Comparison of ENCODE assay signal across 14 cellular contexts in the genomic region with DNA sequence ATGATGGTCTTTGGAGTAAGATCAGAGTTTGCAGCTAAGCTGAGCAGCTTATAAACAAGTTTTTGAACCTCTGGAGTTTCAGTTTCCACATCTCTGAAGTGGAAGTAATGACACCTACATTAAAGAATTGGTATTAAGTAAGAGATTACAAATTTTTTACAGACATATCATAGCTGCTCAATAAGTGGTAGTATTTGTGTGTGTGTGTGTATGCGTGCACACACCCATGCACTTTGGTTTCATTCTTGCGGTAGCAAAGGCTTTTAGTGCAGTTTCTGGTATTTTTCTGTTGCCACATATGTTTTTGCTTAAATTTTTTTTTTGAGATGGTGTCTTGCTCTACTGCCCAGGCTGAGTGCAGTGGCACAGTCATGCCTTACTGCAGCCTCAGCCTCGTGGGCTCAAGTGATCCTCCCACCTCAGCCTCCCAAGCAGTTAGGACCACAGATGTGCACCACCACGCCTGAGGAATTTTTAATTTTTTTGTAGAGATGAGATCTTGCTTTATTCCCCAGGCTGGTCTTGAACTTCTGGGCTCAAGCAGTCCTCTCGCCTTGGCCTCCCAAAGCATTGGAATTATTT. TPM values are rescaled to one million over a fixed set of nuclear protein-coding genes. Genes with fewer than 3 reads are reported as not detected.
DNase-seq lines count a peak whose midpoint lies in the region; ATAC-seq, FAIRE-seq and TF ChIP-seq lines count a peak whose summit lies in the region.
"Had no signal": no experiment of that assay in that cellular context is flagged by ENCODE, and none has a peak within 500 bp of the region (broad histone marks: within the 10 kb centered on the region; RNA-seq: fewer than 3 reads in every experiment).

No MANE protein-coding gene starts in this region.

- H3K27ac Mint-ChIP-seq in activated naive CD4-positive, alpha-beta T cell treated with anti-CD3 and anti-CD28 coated beads, Interleukin-2, amount 10 ng/mL, durations not matched to agents 7 days and 5 days, result peak overlapping the region; percentile 62
- peak overlapping the region; percentile 90 for H3K27ac Mint-ChIP-seq in T-helper 17 cell
- H3K27ac Mint-ChIP-seq in stimulated activated naive CD8-positive, alpha-beta T cell treated with anti-CD3 and anti-CD28 coated beads, Interleukin-15, amount 100 ng/mL, for 72 hours, result peak overlapping the region in 1 of 2 donors; percentile 34

- ATAC-seq in T-helper 17 cell, result no peak
- peak; percentile 2 for ATAC-seq in stimulated activated naive CD8-positive, alpha-beta T cell treated with anti-CD3 and anti-CD28 coated beads, Interleukin-15, amount 100 ng/mL, for 72 hours
- ATAC-seq in HG02642 (IDR thresholded peaks at IDR 0.05; ENCODE audit: poor library complexity, unreplicated experiment), result no peak
- ATAC-seq: foreskin keratinocyte had no signal

- H3K9me3 Mint-ChIP-seq in activated naive CD4-positive, alpha-beta T cell treated with anti-CD3 and anti-CD28 coated beads, Interleukin-2, amount 10 ng/mL, durations not matched to agents 7 days and 5 days, result no peaks in the 10 kb centered on the region
- H3K9me3 Mint-ChIP-seq in stimulated activated naive CD8-positive, alpha-beta T cell treated with anti-CD3 and anti-CD28 coated beads, Interleukin-15, amount 100 ng/mL, for 72 hours, result no peaks in the 10 kb centered on the region

- TF ChIP-seq CTCF in D721Med (IDR thresholded peaks at IDR 0.05; ENCODE audit: insufficient read depth, missing control alignments), result no peak

- H3K27me3 Mint-ChIP-seq in activated naive CD4-positive, alpha-beta T cell treated with anti-CD3 and anti-CD28 coated beads, Interleukin-2, amount 10 ng/mL, durations not matched to agents 7 days and 5 days, result peaks cover 4% of the 10 kb centered on the region
- H3K27me3 Mint-ChIP-seq in T-helper 17 cell, result no peaks in the 10 kb centered on the region
- H3K27me3 Mint-ChIP-seq in stimulated activated naive CD8-positive, alpha-beta T cell treated with anti-CD3 and anti-CD28 coated beads, Interleukin-15, amount 100 ng/mL, for 72 hours, result no peaks in the 10 kb centered on the region

- H3K36me3 Mint-ChIP-seq in activated naive CD4-positive, alpha-beta T cell treated with anti-CD3 and anti-CD28 coated beads, Interleukin-2, amount 10 ng/mL, durations not matched to agents 7 days and 5 days, result peaks cover 28% of the 10 kb centered on the region
- H3K36me3 Mint-ChIP-seq in T-helper 17 cell (ENCODE audit: low read depth), result no peaks in the 10 kb centered on the region

- no peak for FAIRE-seq in D721Med (lab: Jason Lieb, UNC)
- FAIRE-seq in GM12892 (lab: Jason Lieb, UNC), result no peak

- TF ChIP-seq POLR2A in GM12892 (IDR thresholded peaks at IDR 0.05; ENCODE audit: low read depth, low read length), result no peak

- H3K4me3 Mint-ChIP-seq in activated naive CD4-positive, alpha-beta T cell treated with anti-CD3 and anti-CD28 coated beads, Interleukin-2, amount 10 ng/mL, durations not matched to agents 7 days and 5 days, result peak overlapping the region; percentile 2
- H3K4me3 Mint-ChIP-seq in T-helper 17 cell, result peak overlapping the region; percentile 72
- H3K4me3 Mint-ChIP-seq in stimulated activated naive CD8-positive, alpha-beta T cell treated with anti-CD3 and anti-CD28 coated beads, Interleukin-15, amount 100 ng/mL, for 72 hours, result peak overlapping the region; percentile 63 to 87

- H3K4me1 Mint-ChIP-seq in activated naive CD4-positive, alpha-beta T cell treated with anti-CD3 and anti-CD28 coated beads, Interleukin-2, amount 10 ng/mL, durations not matched to agents 7 days and 5 days, result peaks cover 52% of the 10 kb centered on the region
- H3K4me1 Mint-ChIP-seq in T-helper 17 cell, result peaks cover 27% of the 10 kb centered on the region
- peaks cover 46% of the 10 kb centered on the region for H3K4me1 Mint-ChIP-seq in stimulated activated naive CD8-positive, alpha-beta T cell treated with anti-CD3 and anti-CD28 coated beads, Interleukin-15, amount 100 ng/mL, for 72 hours

- CTCF ChIA-PET in activated naive CD4-positive, alpha-beta T cell treated with anti-CD3 and anti-CD28 coated beads, Interleukin-2, amount 10 ng/mL, durations not matched to agents 7 days and 5 days (lab: Charles Lee), result interaction anchor here (0.6 to 1.0 kb wide), 2 partner anchors 53 to 187 kb away, joined by 3 read pairs; no protein-coding TSS in a partner anchor

- peak overlapping the region; percentile 20 for H3K27ac ChIP-seq in epithelial cell of prostate
- H3K27ac ChIP-seq: C4-2B, cardiac muscle cell, foreskin keratinocyte, SJSA1 had no signal

- no peaks in the 10 kb centered on the region for H3K9me3 ChIP-seq in T-helper 17 cell (ENCODE audit: control insufficient read depth, low read length, poor library complexity, severe bottlenecking)
- H3K9me3 ChIP-seq: MG63, SJSA1 had no signal

- no peak for DNase-seq in activated naive CD4-positive, alpha-beta T cell treated with anti-CD3 and anti-CD28 coated beads, Interleukin-2, amount 10 ng/mL, durations not matched to agents 7 days and 5 days
- no peak for DNase-seq in activated naive CD4-positive, alpha-beta T cell treated with Interleukin-2 at 50 U/mL for 16 hours
- DNase-seq in T-helper 17 cell, result no peak
- no peak for DNase-seq in epithelial cell of prostate (ENCODE audit: low read depth, low spot score)
- no peak for DNase-seq in stimulated activated naive CD8-positive, alpha-beta T cell treated with anti-CD3 and anti-CD28 coated beads, Interleukin-15, amount 100 ng/mL, for 72 hours
- DNase-seq in D721Med (ENCODE audit: insufficient read length, low spot score), result no peak
- DNase-seq in GM12892 (ENCODE audit: insufficient read length), result no peak
- DNase-seq: MG63, nucleus accumbens had no signal

RNA-seq across cellular contexts. Expression of gene NAA16, which starts 4.5 kb away (rescaled TPM):
- total RNA-seq in T-helper 17 cell, result 10 to 100 TPM; 38.3 to 41.5 TPM
- polyA plus RNA-seq in GM12892 (2012; ENCODE audit: missing spikeins), result 9.2 TPM

RNA-seq across cellular contexts. Expression of gene MTRF1, which starts 52.2 kb away (rescaled TPM):
- 10 to 100 TPM; 13.8 to 17.7 TPM for total RNA-seq in T-helper 17 cell
- polyA plus RNA-seq in GM12892 (2012; ENCODE audit: missing spikeins), result 25.7 TPM

Comparison
In these comparisons a context has a peak if more than half of its experiments do, and no peak if none do; other contexts are left out.
1. H3K4me3 Mint-ChIP-seq: peak in every context shown above with its lines; median percentile 75 in stimulated activated naive CD8-positive, alpha-beta T cell treated with anti-CD3 and anti-CD28 coated beads, Interleukin-15, amount 100 ng/mL, for 72 hours; 72 in T-helper 17 cell; 2 in activated naive CD4-positive, alpha-beta T cell treated with anti-CD3 and anti-CD28 coated beads, Interleukin-2, amount 10 ng/mL, durations not matched to agents 7 days and 5 days.